In the genomic region with DNA sequence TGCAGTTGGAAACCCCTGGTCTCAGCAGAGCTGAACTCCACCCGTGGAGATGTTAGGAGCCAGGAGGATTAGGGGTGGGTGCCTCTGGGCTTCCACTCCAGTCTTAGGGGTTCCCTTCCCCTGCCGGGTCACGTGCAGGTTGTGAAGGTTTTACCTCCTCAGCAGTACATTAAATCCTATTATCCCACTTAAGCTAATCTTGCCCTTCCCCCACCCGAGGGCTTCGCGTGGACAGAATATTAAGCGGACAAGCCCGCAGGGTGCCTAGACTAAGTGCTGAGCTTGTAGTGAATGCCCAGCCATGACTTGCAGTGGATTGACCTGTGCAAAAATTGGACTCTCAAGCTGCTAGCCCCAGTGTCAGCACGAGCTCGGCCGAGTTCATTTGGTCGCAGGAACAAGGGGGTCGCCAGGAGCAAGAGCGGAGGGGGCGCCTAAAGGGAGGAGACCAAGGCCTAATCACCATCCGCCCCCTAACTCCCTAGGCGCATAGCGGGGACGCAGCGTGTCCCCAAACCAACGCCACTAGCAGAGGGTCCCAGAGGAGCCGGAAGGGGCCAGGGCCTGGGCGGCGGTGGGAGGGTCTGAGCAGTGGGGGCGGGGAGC, we compare ENCODE assay signal across 9 cellular contexts. TPM values are rescaled to one million over a fixed set of nuclear protein-coding genes. Genes with fewer than 3 reads are reported as not detected.
DNase-seq lines count a peak whose midpoint lies in the region; ATAC-seq and TF ChIP-seq lines count a peak whose summit lies in the region.
"Had no signal": no experiment of that assay in that cellular context is flagged by ENCODE, and none has a peak within 500 bp of the region (broad histone marks: within the 10 kb centered on the region; RNA-seq: fewer than 3 reads in every experiment).

No MANE protein-coding gene starts in this region.

- no peaks in the 10 kb centered on the region for H3K9me3 Mint-ChIP-seq in CD4-positive, alpha-beta T cell

- DNase-seq in CD4-positive, alpha-beta T cell: no peak
- DNase-seq in HCT116 (ENCODE audit: low read depth, low spot score): no peak
- DNase-seq in left ventricle myocardium inferior: no peak
- DNase-seq in GDM1 (lab: John Stamatoyannopoulos, UW): no peak
- no peak for DNase-seq in effector CD4-positive, alpha-beta T cell
- no peak for DNase-seq in NOMO-1 treated with dmso at 0.1 percent for 144 hours (lab: John Stamatoyannopoulos, UW; ENCODE audit: unreplicated experiment)

- H3K4me3 Mint-ChIP-seq in CD4-positive, alpha-beta T cell: peak overlapping the region; percentile 88

- H3K9me3 ChIP-seq in CD4-positive, alpha-beta T cell (ENCODE audit: control insufficient read depth, low read length): no peaks in the 10 kb centered on the region
- H3K9me3 ChIP-seq in HCT116 (ENCODE audit: control insufficient read depth in 1 of 2, insufficient read depth in 1 of 2, low read depth in 1 of 2, low read length in 2 of 2): no peaks in the 10 kb centered on the region
- H3K9me3 ChIP-seq in left ventricle myocardium inferior (replicated peaks): no peaks in the 10 kb centered on the region
- H3K9me3 ChIP-seq in skeletal muscle tissue (ENCODE audit: control insufficient read depth in 3 of 3, low read length in 3 of 3): no peaks in the 10 kb centered on the region

- no peak for TF ChIP-seq CTCF in CD4-positive, alpha-beta T cell (IDR thresholded peaks at IDR 0.05)
- TF ChIP-seq CTCF in HCT116 (IDR thresholded peaks at IDR 0.05 in 2 of 3, conservative IDR thresholded peaks at IDR 0.05 in 1 of 3; ENCODE audit: borderline replicate concordance in 1 of 3, insufficient read depth in 1 of 3, low read depth in 2 of 3, low read length in 2 of 3) (no peak), VCaP (conservative IDR thresholded peaks at IDR 0.05) (no peak), left ventricle myocardium inferior (IDR thresholded peaks at IDR 0.05; ENCODE audit: borderline replicate concordance) (no peak)

- TF ChIP-seq POLR2A in HCT116 (IDR thresholded peaks at IDR 0.05; ENCODE audit: borderline replicate concordance, extremely low read depth, insufficient read depth, insufficient read length): no peak

- no peak for ATAC-seq in CD4-positive, alpha-beta T cell (ENCODE audit: poor library complexity)
- no peak for ATAC-seq in HCT116

- peaks cover 28% of the 10 kb centered on the region for H3K4me1 Mint-ChIP-seq in CD4-positive, alpha-beta T cell (ENCODE audit: low read depth)

- H3K4me1 ChIP-seq in HCT116 (ENCODE audit: control insufficient read depth in 1 of 2, insufficient read depth in 2 of 2, low read length in 2 of 2) (peaks cover 18 to 53% of the 10 kb centered on the region in 2 experiments; a peak in 3 of 4 replicates), left ventricle myocardium inferior (peaks cover 62% of the 10 kb centered on the region), skeletal muscle tissue (ENCODE audit: control insufficient read depth in 3 of 3, insufficient read depth in 3 of 3, low read length in 3 of 3) (peaks cover 16 to 20% (median 19%) of the 10 kb centered on the region in 3 donors)

- H3K36me3 Mint-ChIP-seq in CD4-positive, alpha-beta T cell (ENCODE audit: low read depth): no peaks in the 10 kb centered on the region

- peaks cover under 1 to 12% of the 10 kb centered on the region in 2 experiments; a peak in 3 of 4 replicates for H3K36me3 ChIP-seq in HCT116 (ENCODE audit: control insufficient read depth in 1 of 2, insufficient read depth in 2 of 2, low read length in 2 of 2)
- H3K36me3 ChIP-seq in left ventricle myocardium inferior: no peaks in the 10 kb centered on the region
- peaks cover 0 to 2% (median 2%) of the 10 kb centered on the region in 3 donors for H3K36me3 ChIP-seq in skeletal muscle tissue (ENCODE audit: control insufficient read depth in 3 of 3, insufficient read depth in 3 of 3, low read length in 3 of 3)

- H3K27me3 Mint-ChIP-seq in CD4-positive, alpha-beta T cell: no peaks in the 10 kb centered on the region

- CTCF ChIA-PET in CD4-positive, alpha-beta T cell (lab: Charles Lee): interaction anchor here (1.3 kb wide), 1 partner anchor 8 kb away, joined by 4 read pairs; no protein-coding TSS in a partner anchor
- CTCF ChIA-PET in HCT116 (lab: Charles Lee): interaction anchor here (0.6 to 1.8 kb wide), 6 partner anchors 8 to 87 kb away, joined by 3 to 4 read pairs (median 3); no protein-coding TSS in a partner anchor

- POLR2A ChIA-PET in CD4-positive, alpha-beta T cell (lab: Charles Lee): interaction anchor here (0.6 to 4.4 kb wide), 16 partner anchors 8 to 330 kb away, joined by 3 to 97 read pairs (median 4); a partner anchor contains a TSS
- POLR2A ChIA-PET in HCT116 (lab: Charles Lee): interaction anchor here (0.6 to 1.6 kb wide), 5 partner anchors 9 to 34 kb away, joined by 3 to 7 read pairs (median 3); no protein-coding TSS in a partner anchor

- TF ChIP-seq RAD21 in HCT116 (IDR thresholded peaks at IDR 0.05; ENCODE audit: low read depth): no peak

- H3K9me2 ChIP-seq in HCT116 (ENCODE audit: insufficient read depth): no peaks in the 10 kb centered on the region

- RAD21 ChIA-PET in HCT116 (lab: Charles Lee; ENCODE audit: low non-redundant PET in 1 of 2, low total read pairs in 2 of 2, uncharacterized antibody in 2 of 2, unreplicated experiment in 2 of 2): no interaction called here

- H3K79me2 ChIP-seq in HCT116 (ENCODE audit: insufficient read depth, low read length): peaks cover 42% of the 10 kb centered on the region

- H3K27ac ChIP-seq in CD4-positive, alpha-beta T cell (ENCODE audit: low read depth, low read length): peak overlapping the region; percentile 36
- H3K27ac ChIP-seq in HCT116 (ENCODE audit: low read depth, low read length) (peak overlapping the region; percentile 82; the same call in 1 of the 2 replicates), VCaP (peak overlapping the region; percentile 91), left ventricle myocardium inferior (replicated peaks) (peak overlapping the region; percentile 69), skeletal muscle tissue (ENCODE audit: low read depth, low read length) (no peak overlapping the region)

- H3K9ac ChIP-seq in HCT116 (ENCODE audit: low read length) (peak overlapping the region; percentile 89), skeletal muscle tissue (ENCODE audit: low read depth in 1 of 3, low read length in 3 of 3) (peak overlapping the region in 2 of 3 donors; percentile 64 to 80)

- H3K27ac Mint-ChIP-seq in CD4-positive, alpha-beta T cell: peak overlapping the region; percentile 73

- intact Hi-C loops in CD4-positive, alpha-beta T cell (cut with DNase I, micrococcal nuclease): loop anchor here in 1 of 2 experiments (1.0 kb wide), 1 partner anchor 30 kb away; no protein-coding TSS in a partner anchor
- intact Hi-C loops in HCT116 (cut with micrococcal nuclease): loop anchor here (2.0 kb wide), 1 partner anchor 16 kb away; no protein-coding TSS in a partner anchor
- intact Hi-C loops in left ventricle myocardium inferior (cut with micrococcal nuclease): no loop called here

- TSS peak; percentile 45 for BruUV-seq in HCT116 (replicated peaks; lab: Mats Ljungman, UMichigan)

- H2AFZ ChIP-seq in HCT116 (ENCODE audit: low read depth, low read length, poor library complexity, severe bottlenecking): no peak overlapping the region

- no peaks in the 10 kb centered on the region for H4K20me1 ChIP-seq in HCT116 (ENCODE audit: insufficient read depth)

- peak overlapping the region; percentile 94 for H3K4me2 ChIP-seq in HCT116 (ENCODE audit: low read length)

- H3K27me3 ChIP-seq in CD4-positive, alpha-beta T cell (ENCODE audit: control insufficient read depth, insufficient read depth, low read length): no peaks in the 10 kb centered on the region
- H3K27me3 ChIP-seq in HCT116 (ENCODE audit: insufficient read depth, low read length) (no peaks in the 10 kb centered on the region), left ventricle myocardium inferior (ENCODE audit: low read depth) (no peaks in the 10 kb centered on the region), skeletal muscle tissue (ENCODE audit: control insufficient read depth in 3 of 3, insufficient read depth in 3 of 3, low read length in 3 of 3) (no peaks in the 10 kb centered on the region)

- H3K4me3 ChIP-seq in HCT116 (replicated peaks in 1 of 2; ENCODE audit: low read depth in 1 of 2, low read length in 2 of 2) (peak overlapping the region; percentile 84 to 97), left ventricle myocardium inferior (peak overlapping the region; percentile 91), skeletal muscle tissue (ENCODE audit: low read length in 3 of 3) (peak overlapping the region; percentile 57 to 81 (median 76))

TF ChIP-seq in HCT116, 20 proteins besides CTCF, POLR2A, EP300 and RAD21 (continues in another document):
- TF ChIP-seq ELF1 (IDR thresholded peaks at IDR 0.05; ENCODE audit: borderline replicate concordance, low read depth): no peak

RNA-seq across cellular contexts. Expression of a gene that starts 0.5 kb away (rescaled TPM):
- 1 to 10 TPM; 8.0 to 9.5 TPM for total RNA-seq in CD4-positive, alpha-beta T cell
- total RNA-seq in HCT116 (2021; ENCODE audit: unreplicated experiment) (98.6 TPM), left ventricle myocardium inferior (22.7 TPM), skeletal muscle tissue (7.8 TPM)
- polyA plus RNA-seq in HCT116 (2012): 180 and 260 TPM in 2 replicates

RNA-seq across cellular contexts. Expression of a gene that starts 33.1 kb away (rescaled TPM):
- 100 to 1,000 TPM; 279 to 295 TPM for total RNA-seq in CD4-positive, alpha-beta T cell
- total RNA-seq in HCT116 (2021; ENCODE audit: unreplicated experiment) (92.7 TPM), left ventricle myocardium inferior (69.6 TPM), skeletal muscle tissue (7.8 TPM)
- polyA plus RNA-seq in HCT116 (2012): 261 and 304 TPM in 2 replicates

RNA-seq across cellular contexts. Expression of a gene that starts 33.4 kb away (rescaled TPM):
- 1 to 10 TPM; 7.5 to 8.3 TPM for total RNA-seq in CD4-positive, alpha-beta T cell
- 15.4 TPM for total RNA-seq in HCT116 (2021; ENCODE audit: unreplicated experiment)
- polyA plus RNA-seq in HCT116 (2012): 8.6 and 12.6 TPM in 2 replicates
- 15.5 TPM for total RNA-seq in left ventricle myocardium inferior
- total RNA-seq in skeletal muscle tissue: 3.1 TPM

RNA-seq across cellular contexts. Expression of a gene that starts 48.7 kb away (rescaled TPM):
- total RNA-seq in CD4-positive, alpha-beta T cell: 1 to 10 TPM in 1 of 2 experiments, under 1 TPM in 1; 0.63 to 1.8 TPM
- total RNA-seq in HCT116 (2021; ENCODE audit: unreplicated experiment) (1.0 TPM), left ventricle myocardium inferior (0.19 TPM), skeletal muscle tissue (not detected)
- polyA plus RNA-seq in HCT116 (2012): 0.95 and 1.8 TPM in 2 replicates
- total RNA-seq: HT1080 had no signal
